1 cellular context compared by ENCODE assay signal in the genomic region with DNA sequence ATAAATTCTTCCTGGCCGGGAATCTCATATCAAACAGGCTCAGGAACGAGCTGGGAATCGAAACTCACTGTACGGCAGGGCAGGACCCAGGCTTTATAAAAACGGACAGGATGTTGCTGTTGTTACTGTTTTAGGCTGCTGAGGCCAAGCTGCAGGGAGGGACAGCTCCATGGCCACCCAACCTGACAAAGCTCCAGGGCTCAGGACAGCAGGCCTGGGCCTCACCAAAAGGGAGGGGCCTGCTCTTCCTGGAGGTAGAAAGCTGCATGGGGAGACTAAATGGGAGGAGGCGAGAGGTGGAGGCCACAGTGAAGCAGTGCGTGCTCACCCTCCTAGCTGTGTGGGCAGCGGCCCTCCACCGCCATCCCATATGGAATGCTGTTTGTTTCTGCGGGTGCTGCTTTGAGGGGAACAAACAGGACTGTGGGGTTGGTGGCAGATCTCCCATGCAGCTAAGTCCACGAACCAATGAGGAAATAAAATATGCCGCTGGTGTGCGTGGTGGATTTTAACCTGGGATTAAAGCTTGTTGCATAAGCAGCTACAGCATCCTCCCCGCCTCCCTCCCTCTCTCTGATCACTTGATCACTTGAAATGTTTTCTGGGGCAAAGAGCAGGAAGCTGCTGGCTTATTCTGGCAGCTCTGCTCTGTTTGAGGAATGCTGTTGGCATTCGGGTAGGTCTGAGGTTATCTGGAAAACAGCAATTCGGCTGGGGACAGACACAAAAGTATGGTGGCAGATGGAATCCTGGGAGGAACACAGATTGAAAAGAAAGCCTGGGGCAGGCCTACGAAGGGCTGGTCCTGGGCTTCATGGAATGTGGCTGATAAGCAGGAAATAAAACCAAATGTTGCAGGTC.
TF ChIP-seq lines count a peak whose summit lies in the region.

No MANE protein-coding gene starts in this region.

TF ChIP-seq in K562, 482 proteins besides CTCF, POLR2A, EP300 and RAD21 (continued from another document and continues in another):
- TF ChIP-seq, protein P1, sequence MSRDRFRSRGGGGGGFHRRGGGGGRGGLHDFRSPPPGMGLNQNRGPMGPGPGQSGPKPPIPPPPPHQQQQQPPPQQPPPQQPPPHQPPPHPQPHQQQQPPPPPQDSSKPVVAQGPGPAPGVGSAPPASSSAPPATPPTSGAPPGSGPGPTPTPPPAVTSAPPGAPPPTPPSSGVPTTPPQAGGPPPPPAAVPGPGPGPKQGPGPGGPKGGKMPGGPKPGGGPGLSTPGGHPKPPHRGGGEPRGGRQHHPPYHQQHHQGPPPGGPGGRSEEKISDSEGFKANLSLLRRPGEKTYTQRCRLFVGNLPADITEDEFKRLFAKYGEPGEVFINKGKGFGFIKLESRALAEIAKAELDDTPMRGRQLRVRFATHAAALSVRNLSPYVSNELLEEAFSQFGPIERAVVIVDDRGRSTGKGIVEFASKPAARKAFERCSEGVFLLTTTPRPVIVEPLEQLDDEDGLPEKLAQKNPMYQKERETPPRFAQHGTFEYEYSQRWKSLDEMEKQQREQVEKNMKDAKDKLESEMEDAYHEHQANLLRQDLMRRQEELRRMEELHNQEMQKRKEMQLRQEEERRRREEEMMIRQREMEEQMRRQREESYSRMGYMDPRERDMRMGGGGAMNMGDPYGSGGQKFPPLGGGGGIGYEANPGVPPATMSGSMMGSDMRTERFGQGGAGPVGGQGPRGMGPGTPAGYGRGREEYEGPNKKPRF (IDR thresholded peaks at IDR 0.05; ENCODE audit: low read depth, low read length): no peak
- TF ChIP-seq SRSF3 (IDR thresholded peaks at IDR 0.05; ENCODE audit: insufficient read depth, low read length) (no peak), NEUROD1 (IDR thresholded peaks at IDR 0.05; ENCODE audit: borderline replicate concordance, low read depth, low read length, partially characterized antibody) (no peak), ZNF785 (CRISPR knock-in tag; IDR thresholded peaks at IDR 0.05) (no peak), CTCFL (IDR thresholded peaks at IDR 0.05; ENCODE audit: borderline replicate concordance, insufficient read depth, low read depth, low read length, poor library complexity, severe bottlenecking) (no peak), NELFE (IDR thresholded peaks at IDR 0.05; ENCODE audit: insufficient read depth, insufficient read length) (no peak), RAD51 (IDR thresholded peaks at IDR 0.05; ENCODE audit: borderline replicate concordance, low read depth) (no peak), ZBTB43 (CRISPR knock-in tag; IDR thresholded peaks at IDR 0.05) (no peak), MCM5 (IDR thresholded peaks at IDR 0.05; ENCODE audit: low read depth) (no peak), SP1 (CRISPR knock-in tag; IDR thresholded peaks at IDR 0.05) (no peak), PTBP1 (IDR thresholded peaks at IDR 0.05; ENCODE audit: low read depth, low read length) (no peak), ARHGAP35 (IDR thresholded peaks at IDR 0.05; ENCODE audit: partially characterized antibody) (no peak), ZNF561 (CRISPR knock-in tag; conservative IDR thresholded peaks at IDR 0.05) (no peak), RNF2 (IDR thresholded peaks at IDR 0.05) (peak; percentile 75), BCLAF1 (IDR thresholded peaks at IDR 0.05; ENCODE audit: borderline replicate concordance in 1 of 2, control insufficient read depth in 1 of 2, low read depth in 2 of 2, low read length in 1 of 2) (peak in 1 of 2 experiments; percentile 39; a peak in 1 of 4 replicates), MECOM (CRISPR knock-in tag; IDR thresholded peaks at IDR 0.05) (no peak), CHD1 (IDR thresholded peaks at IDR 0.05; ENCODE audit: low read length) (peak; percentile 65), LEF1 (IDR thresholded peaks at IDR 0.05) (0 out of 2 replicates have a peak, but pooled peaks have one; percentile 11), NCOA4 (IDR thresholded peaks at IDR 0.05; ENCODE audit: partially characterized antibody) (no peak), E4F1 (CRISPR knock-in tag; IDR thresholded peaks at IDR 0.05; ENCODE audit: borderline replicate concordance) (no peak), RFX7 (CRISPR knock-in tag; IDR thresholded peaks at IDR 0.05) (no peak), HOXB6 (CRISPR knock-in tag; IDR thresholded peaks at IDR 0.05; ENCODE audit: borderline replicate concordance) (no peak)
- TF ChIP-seq, protein P2, sequence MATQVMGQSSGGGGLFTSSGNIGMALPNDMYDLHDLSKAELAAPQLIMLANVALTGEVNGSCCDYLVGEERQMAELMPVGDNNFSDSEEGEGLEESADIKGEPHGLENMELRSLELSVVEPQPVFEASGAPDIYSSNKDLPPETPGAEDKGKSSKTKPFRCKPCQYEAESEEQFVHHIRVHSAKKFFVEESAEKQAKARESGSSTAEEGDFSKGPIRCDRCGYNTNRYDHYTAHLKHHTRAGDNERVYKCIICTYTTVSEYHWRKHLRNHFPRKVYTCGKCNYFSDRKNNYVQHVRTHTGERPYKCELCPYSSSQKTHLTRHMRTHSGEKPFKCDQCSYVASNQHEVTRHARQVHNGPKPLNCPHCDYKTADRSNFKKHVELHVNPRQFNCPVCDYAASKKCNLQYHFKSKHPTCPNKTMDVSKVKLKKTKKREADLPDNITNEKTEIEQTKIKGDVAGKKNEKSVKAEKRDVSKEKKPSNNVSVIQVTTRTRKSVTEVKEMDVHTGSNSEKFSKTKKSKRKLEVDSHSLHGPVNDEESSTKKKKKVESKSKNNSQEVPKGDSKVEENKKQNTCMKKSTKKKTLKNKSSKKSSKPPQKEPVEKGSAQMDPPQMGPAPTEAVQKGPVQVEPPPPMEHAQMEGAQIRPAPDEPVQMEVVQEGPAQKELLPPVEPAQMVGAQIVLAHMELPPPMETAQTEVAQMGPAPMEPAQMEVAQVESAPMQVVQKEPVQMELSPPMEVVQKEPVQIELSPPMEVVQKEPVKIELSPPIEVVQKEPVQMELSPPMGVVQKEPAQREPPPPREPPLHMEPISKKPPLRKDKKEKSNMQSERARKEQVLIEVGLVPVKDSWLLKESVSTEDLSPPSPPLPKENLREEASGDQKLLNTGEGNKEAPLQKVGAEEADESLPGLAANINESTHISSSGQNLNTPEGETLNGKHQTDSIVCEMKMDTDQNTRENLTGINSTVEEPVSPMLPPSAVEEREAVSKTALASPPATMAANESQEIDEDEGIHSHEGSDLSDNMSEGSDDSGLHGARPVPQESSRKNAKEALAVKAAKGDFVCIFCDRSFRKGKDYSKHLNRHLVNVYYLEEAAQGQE (CRISPR knock-in tag; IDR thresholded peaks at IDR 0.05; ENCODE audit: low read depth): 0 out of 2 replicates have a peak, but pooled peaks have one; percentile 24
- TF ChIP-seq, protein P3, sequence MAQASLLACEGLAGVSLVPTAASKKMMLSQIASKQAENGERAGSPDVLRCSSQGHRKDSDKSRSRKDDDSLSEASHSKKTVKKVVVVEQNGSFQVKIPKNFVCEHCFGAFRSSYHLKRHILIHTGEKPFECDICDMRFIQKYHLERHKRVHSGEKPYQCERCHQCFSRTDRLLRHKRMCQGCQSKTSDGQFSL (CRISPR knock-in tag; IDR thresholded peaks at IDR 0.05): peak; percentile 86
- TF ChIP-seq, protein P3 (tag; IDR thresholded peaks at IDR 0.05): peak; percentile 26 to 48; a peak in 1 of 4 replicates
- TF ChIP-seq, protein P4, sequence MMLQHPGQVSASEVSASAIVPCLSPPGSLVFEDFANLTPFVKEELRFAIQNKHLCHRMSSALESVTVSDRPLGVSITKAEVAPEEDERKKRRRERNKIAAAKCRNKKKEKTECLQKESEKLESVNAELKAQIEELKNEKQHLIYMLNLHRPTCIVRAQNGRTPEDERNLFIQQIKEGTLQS (IDR thresholded peaks at IDR 0.05): no peak
- TF ChIP-seq, protein P4 (CRISPR knock-in tag; conservative IDR thresholded peaks at IDR 0.05): no peak
- TF ChIP-seq, protein P5, sequence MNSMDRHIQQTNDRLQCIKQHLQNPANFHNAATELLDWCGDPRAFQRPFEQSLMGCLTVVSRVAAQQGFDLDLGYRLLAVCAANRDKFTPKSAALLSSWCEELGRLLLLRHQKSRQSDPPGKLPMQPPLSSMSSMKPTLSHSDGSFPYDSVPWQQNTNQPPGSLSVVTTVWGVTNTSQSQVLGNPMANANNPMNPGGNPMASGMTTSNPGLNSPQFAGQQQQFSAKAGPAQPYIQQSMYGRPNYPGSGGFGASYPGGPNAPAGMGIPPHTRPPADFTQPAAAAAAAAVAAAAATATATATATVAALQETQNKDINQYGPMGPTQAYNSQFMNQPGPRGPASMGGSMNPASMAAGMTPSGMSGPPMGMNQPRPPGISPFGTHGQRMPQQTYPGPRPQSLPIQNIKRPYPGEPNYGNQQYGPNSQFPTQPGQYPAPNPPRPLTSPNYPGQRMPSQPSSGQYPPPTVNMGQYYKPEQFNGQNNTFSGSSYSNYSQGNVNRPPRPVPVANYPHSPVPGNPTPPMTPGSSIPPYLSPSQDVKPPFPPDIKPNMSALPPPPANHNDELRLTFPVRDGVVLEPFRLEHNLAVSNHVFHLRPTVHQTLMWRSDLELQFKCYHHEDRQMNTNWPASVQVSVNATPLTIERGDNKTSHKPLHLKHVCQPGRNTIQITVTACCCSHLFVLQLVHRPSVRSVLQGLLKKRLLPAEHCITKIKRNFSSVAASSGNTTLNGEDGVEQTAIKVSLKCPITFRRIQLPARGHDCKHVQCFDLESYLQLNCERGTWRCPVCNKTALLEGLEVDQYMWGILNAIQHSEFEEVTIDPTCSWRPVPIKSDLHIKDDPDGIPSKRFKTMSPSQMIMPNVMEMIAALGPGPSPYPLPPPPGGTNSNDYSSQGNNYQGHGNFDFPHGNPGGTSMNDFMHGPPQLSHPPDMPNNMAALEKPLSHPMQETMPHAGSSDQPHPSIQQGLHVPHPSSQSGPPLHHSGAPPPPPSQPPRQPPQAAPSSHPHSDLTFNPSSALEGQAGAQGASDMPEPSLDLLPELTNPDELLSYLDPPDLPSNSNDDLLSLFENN (IDR thresholded peaks at IDR 0.05; ENCODE audit: low read depth in 2 of 2, low read length in 2 of 2): no peak; a peak in 1 of 4 replicates
